Comparison of ENCODE assay signal across 10 cellular contexts in the genomic region with DNA sequence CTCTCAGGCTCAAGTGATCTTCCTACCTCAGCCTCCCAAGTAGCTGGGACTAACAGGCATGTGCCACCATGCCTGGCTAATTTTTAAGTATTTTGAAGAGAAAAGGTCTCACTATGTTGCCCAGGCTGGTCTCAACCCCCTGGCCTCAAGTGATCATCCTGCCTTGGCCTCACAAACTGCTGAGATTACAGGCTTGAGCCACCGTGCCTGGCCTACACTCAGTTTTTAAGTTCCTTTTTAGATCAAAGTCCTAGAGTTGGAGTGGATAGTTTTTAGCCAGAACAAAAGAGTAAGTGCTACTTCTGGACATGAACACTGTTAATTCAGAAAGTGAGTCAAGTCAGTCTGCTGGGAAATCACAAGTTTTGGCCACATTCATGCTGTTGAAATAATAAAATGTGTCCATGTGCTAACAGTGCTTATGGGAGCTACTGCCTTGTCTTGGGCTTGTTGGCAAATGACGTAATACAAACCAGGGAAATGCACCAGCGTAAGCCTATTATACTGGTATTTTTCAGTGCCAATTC.
DNase-seq lines count a peak whose midpoint lies in the region; ATAC-seq and TF ChIP-seq lines count a peak whose summit lies in the region.
"Had no signal": no experiment of that assay in that cellular context is flagged by ENCODE, and none has a peak within 500 bp of the region (broad histone marks: within the 10 kb centered on the region; RNA-seq: fewer than 3 reads in every experiment).

No MANE protein-coding gene starts in this region.

- H3K9me3 Mint-ChIP-seq in activated CD4-positive, alpha-beta memory T cell treated with anti-CD3 and anti-CD28 coated beads for 36 hours: no peaks in the 10 kb centered on the region
- H3K9me3 Mint-ChIP-seq: activated T-helper 1 cell treated with anti-CD3 and anti-CD28 coated beads, Interleukin-12 subunit alpha, Interleukin-12 subunit beta, Interleukin-2, Interleukin-4 antibody, amounts not matched to agents 30 ng/mL and 10 ng/mL and 1 ng/mL, durations not matched to agents 14 hours and 24 hours and 36 hours; CD8-positive, alpha-beta T cell had no signal

- H3K9me3 ChIP-seq in fibroblast of lung (ENCODE audit: control insufficient read depth, insufficient read depth, low read depth, low read length) (no peaks in the 10 kb centered on the region), SJCRH30 (replicated peaks) (no peaks in the 10 kb centered on the region)

- H3K27me3 ChIP-seq in fibroblast of lung (ENCODE audit: control insufficient read depth, insufficient read depth, low read length): no peaks in the 10 kb centered on the region
- H3K27me3 ChIP-seq in SJCRH30: no peaks in the 10 kb centered on the region

- POLR2A ChIA-PET in RWPE1 (lab: Yijun Ruan, JAX; ENCODE audit: low non-redundant PET): no interaction called here
- POLR2A ChIA-PET in activated CD4-positive, alpha-beta memory T cell treated with anti-CD3 and anti-CD28 coated beads for 36 hours (lab: Charles Lee): no interaction called here

- peak overlapping the region; percentile 49 for H3K4me2 ChIP-seq in fibroblast of lung (ENCODE audit: extremely low read depth, insufficient read depth, low read length)

- H3K4me1 Mint-ChIP-seq in activated CD4-positive, alpha-beta memory T cell treated with anti-CD3 and anti-CD28 coated beads for 36 hours (ENCODE audit: low read depth): peaks cover 16% of the 10 kb centered on the region

- DNase-seq in AG08396 (ENCODE audit: low spot score) (peak; percentile 74), RWPE1 (ENCODE audit: low spot score) (peak; percentile 53), fibroblast of lung (ENCODE audit: low read depth in 2 of 2) (peak; percentile 84 to 93), omental fat pad (ENCODE audit: low spot score) (no peak), DMS79 treated with DMSO at 0.1 percent for 48 hours (lab: John Stamatoyannopoulos, UW) (no peak), SJCRH30 (no peak), OCI-M1 (lab: John Stamatoyannopoulos, UW) (no peak)
- DNase-seq in activated CD4-positive, alpha-beta memory T cell treated with anti-CD3 and anti-CD28 coated beads for 36 hours: no peak
- DNase-seq: CD8-positive, alpha-beta T cell had no signal

- H3K79me2 ChIP-seq in fibroblast of lung (ENCODE audit: control insufficient read depth, insufficient read depth, low read length): peaks cover 92% of the 10 kb centered on the region

- CTCF ChIA-PET in RWPE1 (lab: Yijun Ruan, JAX): interaction anchor here (1.5 kb wide), 1 partner anchor 11 kb away, joined by 4 read pairs; no protein-coding TSS in a partner anchor
- CTCF ChIA-PET in activated CD4-positive, alpha-beta memory T cell treated with anti-CD3 and anti-CD28 coated beads for 36 hours (lab: Charles Lee): interaction anchor here (0.9 to 6.6 kb wide), 4 partner anchors 11 to 148 kb away, joined by 3 to 42 read pairs (median 8); no protein-coding TSS in a partner anchor

- H3K9ac ChIP-seq in fibroblast of lung (ENCODE audit: insufficient read depth, low read length): no peak overlapping the region

- H3K27ac ChIP-seq in RWPE1 (peak overlapping the region; percentile 88), fibroblast of lung (ENCODE audit: insufficient read depth, low read length) (peak overlapping the region; percentile 79), SJCRH30 (no peak overlapping the region)

- H3K27ac Mint-ChIP-seq in activated CD4-positive, alpha-beta memory T cell treated with anti-CD3 and anti-CD28 coated beads for 36 hours: no peak overlapping the region
- H3K27ac Mint-ChIP-seq: activated T-helper 1 cell treated with anti-CD3 and anti-CD28 coated beads, Interleukin-12 subunit alpha, Interleukin-12 subunit beta, Interleukin-2, Interleukin-4 antibody, amounts not matched to agents 30 ng/mL and 10 ng/mL and 1 ng/mL, durations not matched to agents 14 hours and 24 hours and 36 hours; CD8-positive, alpha-beta T cell had no signal

- ATAC-seq in omental fat pad (ENCODE audit: low FRiP score): peak; percentile 42
- ATAC-seq: CD8-positive, alpha-beta T cell had no signal

- H4K20me1 ChIP-seq in fibroblast of lung (ENCODE audit: control insufficient read depth, extremely low read depth, insufficient read depth, low read length): no peaks in the 10 kb centered on the region

- H3K4me3 ChIP-seq in fibroblast of lung (replicated peaks in 1 of 4; ENCODE audit: control extremely low read depth in 1 of 4, insufficient read depth in 1 of 4, low read depth in 3 of 4, low read length in 4 of 4): peak overlapping the region in 1 of 4 experiments; percentile 9
- no peak overlapping the region for H3K4me3 ChIP-seq in SJCRH30

- no peaks in the 10 kb centered on the region for H3K36me3 ChIP-seq in fibroblast of lung (ENCODE audit: control insufficient read depth, insufficient read depth, low read length)
- H3K36me3 ChIP-seq in SJCRH30: no peaks in the 10 kb centered on the region

- intact Hi-C loops in activated CD4-positive, alpha-beta memory T cell treated with anti-CD3 and anti-CD28 coated beads for 36 hours (cut with micrococcal nuclease): no loop called here

- H2AFZ ChIP-seq in fibroblast of lung (ENCODE audit: low read length): no peak overlapping the region

- H3K27me3 Mint-ChIP-seq in activated CD4-positive, alpha-beta memory T cell treated with anti-CD3 and anti-CD28 coated beads for 36 hours: peaks cover 6% of the 10 kb centered on the region

- H3K4me3 Mint-ChIP-seq in activated CD4-positive, alpha-beta memory T cell treated with anti-CD3 and anti-CD28 coated beads for 36 hours: no peak overlapping the region
- H3K4me3 Mint-ChIP-seq: activated T-helper 1 cell treated with anti-CD3 and anti-CD28 coated beads, Interleukin-12 subunit alpha, Interleukin-12 subunit beta, Interleukin-2, Interleukin-4 antibody, amounts not matched to agents 30 ng/mL and 10 ng/mL and 1 ng/mL, durations not matched to agents 14 hours and 24 hours and 36 hours; CD8-positive, alpha-beta T cell had no signal

- H3K36me3 Mint-ChIP-seq in activated CD4-positive, alpha-beta memory T cell treated with anti-CD3 and anti-CD28 coated beads for 36 hours: no peaks in the 10 kb centered on the region
- H3K36me3 Mint-ChIP-seq: CD8-positive, alpha-beta T cell had no signal

- H3K4me1 ChIP-seq in fibroblast of lung (ENCODE audit: control insufficient read depth, extremely low read depth, insufficient read depth, low read length) (peaks cover 19% of the 10 kb centered on the region), SJCRH30 (peaks cover 11% of the 10 kb centered on the region)

- TF ChIP-seq CTCF in RWPE1 (conservative IDR thresholded peaks at IDR 0.05; ENCODE audit: low read depth) (no peak), fibroblast of lung (conservative IDR thresholded peaks at IDR 0.05 in 1 of 2, IDR thresholded peaks at IDR 0.05 in 1 of 2; ENCODE audit: low read depth in 1 of 2, low read length in 2 of 2) (no peak), omental fat pad (IDR thresholded peaks at IDR 0.05) (no peak)

Comparison
In these comparisons a context has a peak if more than half of its experiments do, and no peak if none do; other contexts are left out.
1. DNase-seq: peak in AG08396 (single experiment), RWPE1 (single experiment) and fibroblast of lung (2 of 2); none in omental fat pad (single experiment), DMS79 treated with DMSO at 0.1 percent for 48 hours (single experiment), SJCRH30 (0 of 2), activated CD4-positive, alpha-beta memory T cell treated with anti-CD3 and anti-CD28 coated beads for 36 hours (single experiment) and OCI-M1 (single experiment).